ENCODE assay signal across 11 cellular contexts in the genomic region with DNA sequence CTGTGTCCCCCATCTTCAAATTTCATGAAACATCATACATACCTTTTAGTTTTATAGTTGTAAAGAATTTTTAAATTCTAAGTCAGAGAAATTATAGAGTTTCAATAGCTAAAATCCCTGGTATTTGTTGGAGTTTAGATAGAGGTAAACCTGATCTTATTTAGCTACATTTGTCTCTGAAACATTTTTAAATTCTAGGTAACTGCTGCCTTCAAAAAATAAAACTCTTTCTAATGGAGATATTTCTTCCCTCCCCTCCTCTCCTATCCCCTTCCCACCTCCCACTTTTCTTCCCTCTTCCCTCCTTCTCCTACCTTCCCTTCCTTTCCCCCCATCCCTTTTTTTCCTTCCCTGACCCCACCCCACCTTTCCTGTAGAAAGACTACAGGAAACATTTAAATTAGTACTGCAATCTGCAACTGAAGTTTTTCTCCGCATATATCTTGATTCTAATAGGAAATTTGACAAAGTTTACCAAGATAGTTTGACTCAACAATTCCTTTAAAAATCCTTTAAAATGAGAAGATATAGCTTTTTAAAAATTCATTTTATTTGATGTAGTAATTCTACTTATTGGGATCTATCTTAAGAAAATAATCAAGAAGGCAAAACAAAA.
"Had no signal": no experiment of that assay in that cellular context is flagged by ENCODE, and none has a peak within 500 bp of the region (broad histone marks: within the 10 kb centered on the region; RNA-seq: fewer than 3 reads in every experiment).

No MANE protein-coding gene starts in this region.

- ATAC-seq: GM23338, HCT116 had no signal

- H3K9me3 ChIP-seq: HAP-1 had no signal

- H3K36me3 ChIP-seq: HAP-1 had no signal

- H3K9me3 Mint-ChIP-seq: GM23338, H9, HFFc6 had no signal

- H3K27ac ChIP-seq: GM23248 had no signal

- DNase-seq: GM23248, GOT3, H7, H9, HCEC 1CT, HFFc6 had no signal

- H3K9ac ChIP-seq: GM23248 had no signal

- H3K4me3 ChIP-seq: GM23248, GM23338, HAP-1 had no signal

- H2AFZ ChIP-seq: GM23248, GM23338 had no signal

- H3K27ac Mint-ChIP-seq: GM23338, H9, HFFc6 had no signal

- H3K4me3 Mint-ChIP-seq: GM23338, H9, HFFc6 had no signal

- FAIRE-seq: H1, H54 had no signal
